8 cellular contexts compared by ENCODE assay signal in genomic region chr11:71080239-71081097, GRCh38.
A peak's percentile ranks its signal among the peaks of the same experiment; 100 is the strongest.
DNase-seq lines count a peak whose midpoint lies in the region; ATAC-seq and TF ChIP-seq lines count a peak whose summit lies in the region.

No MANE protein-coding gene starts in this region.

- TF ChIP-seq CTCF in Loucy (conservative IDR thresholded peaks at IDR 0.05; ENCODE audit: low read length) (peak; percentile 61), PC-9 (conservative IDR thresholded peaks at IDR 0.05) (peak; percentile 91), astrocyte of the spinal cord (IDR thresholded peaks at IDR 0.05; ENCODE audit: low read depth, low read length) (peak; percentile 74)

- H2AFZ ChIP-seq in Loucy (ENCODE audit: low read length) (no peak overlapping the region), PC-9 (no peak overlapping the region)

- intact Hi-C loops in PC-9 (cut with micrococcal nuclease; ENCODE audit: unreplicated experiment), result loop anchor here (1.0 kb wide), 2 partner anchors 265 to 613 kb away; no protein-coding TSS in a partner anchor

- H3K36me3 ChIP-seq in Loucy (ENCODE audit: insufficient read depth, low read length) (no peaks in the 10 kb centered on the region), PC-9 (ENCODE audit: low read depth) (no peaks in the 10 kb centered on the region)

- POLR2A ChIA-PET in PC-9 (lab: Charles Lee; ENCODE audit: unreplicated experiment), result interaction anchor here (0.5 kb wide), 1 partner anchor 160 kb away, joined by 7 read pairs; no protein-coding TSS in a partner anchor

- no peak overlapping the region for H3K4me2 ChIP-seq in Loucy (ENCODE audit: low read depth, low read length, poor library complexity, severe bottlenecking)
- H3K4me2 ChIP-seq in PC-9, result no peak overlapping the region

- H3K4me1 ChIP-seq in Loucy (ENCODE audit: insufficient read depth, low read length, poor library complexity, severe bottlenecking) (no peaks in the 10 kb centered on the region), PC-9 (replicated peaks; ENCODE audit: insufficient read depth) (peaks cover 6% of the 10 kb centered on the region; the same call in 1 of the 2 replicates)

- ATAC-seq in GM19455 (IDR thresholded peaks at IDR 0.05; ENCODE audit: unreplicated experiment), result no peak
- ATAC-seq in HG02973 (IDR thresholded peaks at IDR 0.05; ENCODE audit: unreplicated experiment), result no peak

- H3F3A ChIP-seq in Loucy (ENCODE audit: low read depth), result no peaks in the 10 kb centered on the region
- H3F3A ChIP-seq in PC-9 (ENCODE audit: insufficient read depth, low read depth), result peaks cover 3% of the 10 kb centered on the region; the same call in 1 of the 2 replicates

- no peak overlapping the region for H3K27ac ChIP-seq in PC-9

- no peaks in the 10 kb centered on the region for H3K79me2 ChIP-seq in Loucy (ENCODE audit: insufficient read depth, low read length)
- H3K79me2 ChIP-seq in PC-9 (ENCODE audit: low read depth), result no peaks in the 10 kb centered on the region

- H3K27me3 ChIP-seq in Loucy (ENCODE audit: insufficient read depth, low read length, poor library complexity, severe bottlenecking) (no peaks in the 10 kb centered on the region), PC-9 (ENCODE audit: insufficient read depth, low read depth) (no peaks in the 10 kb centered on the region)

- CTCF ChIA-PET in PC-9 (lab: Charles Lee), result no interaction called here

- H4K20me1 ChIP-seq in Loucy (ENCODE audit: insufficient read depth, low read length, poor library complexity, severe bottlenecking) (no peaks in the 10 kb centered on the region), PC-9 (ENCODE audit: insufficient read depth) (0 out of 2 replicates have a peak, but pooled peaks cover 3% of the 10 kb centered on the region)

- H3K9me3 ChIP-seq in Loucy (ENCODE audit: insufficient read depth, low read depth, low read length) (peaks cover 4% of the 10 kb centered on the region; the same call in 1 of the 2 replicates), PC-9 (ENCODE audit: insufficient read depth, low read depth) (no peaks in the 10 kb centered on the region)

- no peaks in the 10 kb centered on the region for H3K9me2 ChIP-seq in Loucy (replicated peaks; ENCODE audit: low read depth, low read length)
- H3K9me2 ChIP-seq in PC-9 (ENCODE audit: insufficient read depth), result no peaks in the 10 kb centered on the region

- no peak overlapping the region for H3K9ac ChIP-seq in Loucy (ENCODE audit: low read depth, low read length, poor library complexity, severe bottlenecking)

- DNase-seq in GM03348 (ENCODE audit: low spot score), result peak; percentile 77
- DNase-seq in PC-9, result peak; percentile 71 to 82
- peak; percentile 58 for DNase-seq in astrocyte of the spinal cord (ENCODE audit: low read depth, low spot score)
- DNase-seq in islet precursor cell, result peak; percentile 81
- DNase-seq in stimulated activated CD4-positive, alpha-beta T cell treated with anti-CD3 and anti-CD28 coated beads, Interleukin-2, amount 100 ng/mL, for 48 hours, result peak; percentile 46 to 48

- no TSS peak for BruUV-seq in PC-9 (replicated peaks; lab: Mats Ljungman, UMichigan)

- no peak overlapping the region for H3K4me3 ChIP-seq in Loucy (ENCODE audit: low read length, poor library complexity, severe bottlenecking)
- H3K4me3 ChIP-seq in PC-9, result no peak overlapping the region
- no peak overlapping the region for H3K4me3 ChIP-seq in astrocyte of the spinal cord (ENCODE audit: low read depth, low read length)

- in situ Hi-C loops in astrocyte of the spinal cord (cut with HindIII; ENCODE audit: low sequenced_read_pairs), result no loop called here
